1 cellular context compared by ENCODE assay signal in the genomic region with DNA sequence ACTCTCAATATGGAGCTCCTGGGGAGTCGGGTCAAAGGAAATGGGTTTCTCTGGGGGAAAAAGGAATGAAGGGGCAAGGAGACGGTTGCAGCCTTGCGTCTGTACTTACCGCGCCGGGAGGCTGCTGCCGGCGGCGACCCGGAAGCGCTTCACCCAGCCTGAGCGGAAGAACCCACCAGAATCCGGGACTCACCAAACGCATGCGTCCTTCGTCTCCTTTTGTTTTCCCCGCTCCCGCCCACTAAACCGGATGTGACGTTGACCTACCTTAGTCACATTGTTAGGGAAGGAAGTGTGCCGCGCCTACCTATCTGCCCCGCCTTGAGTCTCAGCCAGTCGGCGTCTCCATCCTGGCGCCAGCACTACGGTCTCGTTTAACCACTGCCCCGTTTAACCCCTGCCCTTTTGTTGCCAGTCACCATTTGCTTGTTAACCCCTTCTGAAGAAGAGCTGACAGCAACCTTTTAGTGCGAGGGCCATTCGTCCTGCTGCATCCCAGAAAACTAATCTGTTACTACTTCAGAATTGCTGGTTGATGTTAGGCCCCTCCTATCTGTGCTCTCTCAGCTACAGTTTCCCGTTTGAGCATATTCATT.
TF ChIP-seq lines count a peak whose summit lies in the region.

A gene (minus strand): TSS at position 155 of the 596 bp plus-strand sequence. CDS start 1,419 bp downstream, outside the sequence.

TF ChIP-seq in K562, 482 proteins besides CTCF, POLR2A, EP300 and RAD21 (continued from another document and continues in another):
- no peak for TF ChIP-seq ZNF699 (CRISPR knock-in tag; IDR thresholded peaks at IDR 0.05; ENCODE audit: insufficient replicate concordance)
- no peak for TF ChIP-seq SLC30A9 (CRISPR knock-in tag; IDR thresholded peaks at IDR 0.05)
- no peak for TF ChIP-seq GTF2A2 (tag; IDR thresholded peaks at IDR 0.05)
- 0 out of 2 replicates have a peak, but pooled peaks have one; percentile 36 for TF ChIP-seq ZNF41 (CRISPR knock-in tag; conservative IDR thresholded peaks at IDR 0.05)
- TF ChIP-seq, protein P1, sequence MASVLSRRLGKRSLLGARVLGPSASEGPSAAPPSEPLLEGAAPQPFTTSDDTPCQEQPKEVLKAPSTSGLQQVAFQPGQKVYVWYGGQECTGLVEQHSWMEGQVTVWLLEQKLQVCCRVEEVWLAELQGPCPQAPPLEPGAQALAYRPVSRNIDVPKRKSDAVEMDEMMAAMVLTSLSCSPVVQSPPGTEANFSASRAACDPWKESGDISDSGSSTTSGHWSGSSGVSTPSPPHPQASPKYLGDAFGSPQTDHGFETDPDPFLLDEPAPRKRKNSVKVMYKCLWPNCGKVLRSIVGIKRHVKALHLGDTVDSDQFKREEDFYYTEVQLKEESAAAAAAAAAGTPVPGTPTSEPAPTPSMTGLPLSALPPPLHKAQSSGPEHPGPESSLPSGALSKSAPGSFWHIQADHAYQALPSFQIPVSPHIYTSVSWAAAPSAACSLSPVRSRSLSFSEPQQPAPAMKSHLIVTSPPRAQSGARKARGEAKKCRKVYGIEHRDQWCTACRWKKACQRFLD (CRISPR knock-in tag; IDR thresholded peaks at IDR 0.05) = no peak; the same call in 1 of the 2 replicates
- TF ChIP-seq YY1 (IDR thresholded peaks at IDR 0.05; ENCODE audit: borderline replicate concordance in 1 of 3, control insufficient read depth in 1 of 3, extremely low read depth in 1 of 3, insufficient read depth in 3 of 3, insufficient read length in 1 of 3, insufficient replicate concordance in 2 of 3, low read depth in 1 of 3, low read length in 2 of 3) = peak in 1 of 3 experiments; percentile 75
- peak; percentile 75 for TF ChIP-seq TBP (optimal IDR thresholded peaks at IDR 0.05; ENCODE audit: low read depth, low read length)
- peak; percentile 67; the same call in 1 of the 2 replicates for TF ChIP-seq SREBF1 (IDR thresholded peaks at IDR 0.05; ENCODE audit: borderline replicate concordance, low read depth, low read length)
- TF ChIP-seq CSDE1 (IDR thresholded peaks at IDR 0.05) = 0 out of 4 replicates have a peak, but pooled peaks of 1 of the 2 experiments have one; percentile 30
- TF ChIP-seq, protein P2, sequence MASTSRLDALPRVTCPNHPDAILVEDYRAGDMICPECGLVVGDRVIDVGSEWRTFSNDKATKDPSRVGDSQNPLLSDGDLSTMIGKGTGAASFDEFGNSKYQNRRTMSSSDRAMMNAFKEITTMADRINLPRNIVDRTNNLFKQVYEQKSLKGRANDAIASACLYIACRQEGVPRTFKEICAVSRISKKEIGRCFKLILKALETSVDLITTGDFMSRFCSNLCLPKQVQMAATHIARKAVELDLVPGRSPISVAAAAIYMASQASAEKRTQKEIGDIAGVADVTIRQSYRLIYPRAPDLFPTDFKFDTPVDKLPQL (IDR thresholded peaks at IDR 0.05; ENCODE audit: extremely low read depth, insufficient read length) = no peak
- TF ChIP-seq NCOA1 (IDR thresholded peaks at IDR 0.05; ENCODE audit: low read depth) = 0 out of 2 replicates have a peak, but pooled peaks have one; percentile 12
- TF ChIP-seq HDAC1 (IDR thresholded peaks at IDR 0.05) = peak in 1 of 2 experiments; percentile 64; a peak in 1 of 4 replicates
- 0 out of 2 replicates have a peak, but pooled peaks have one; percentile 25 for TF ChIP-seq TCF7 (IDR thresholded peaks at IDR 0.05; ENCODE audit: borderline replicate concordance)
- peak; percentile 88 for TF ChIP-seq ELF1 (tag; IDR thresholded peaks at IDR 0.05)
- 0 out of 2 replicates have a peak, but pooled peaks have one; percentile 32 for TF ChIP-seq ARID1B (IDR thresholded peaks at IDR 0.05)
- peak; percentile 85 for TF ChIP-seq RB1 (IDR thresholded peaks at IDR 0.05; ENCODE audit: low read depth)
- no peak for TF ChIP-seq ZNF696 (CRISPR knock-in tag; conservative IDR thresholded peaks at IDR 0.05)
- TF ChIP-seq ZNF764 (CRISPR knock-in tag; IDR thresholded peaks at IDR 0.05; ENCODE audit: low read depth) = no peak
- no peak for TF ChIP-seq ETS2 (tag; IDR thresholded peaks at IDR 0.05; ENCODE audit: borderline replicate concordance, poor library complexity, severe bottlenecking)
- TF ChIP-seq ZNF583 (CRISPR knock-in tag; IDR thresholded peaks at IDR 0.05) = 0 out of 2 replicates have a peak, but pooled peaks have one; percentile 12
- peak; percentile 97 for TF ChIP-seq SUPT5H (IDR thresholded peaks at IDR 0.05)
- peak; percentile 91 for TF ChIP-seq SOX6 (IDR thresholded peaks at IDR 0.05)
- no peak for TF ChIP-seq MCM2 (IDR thresholded peaks at IDR 0.05; ENCODE audit: low read depth)
- TF ChIP-seq, protein P3, sequence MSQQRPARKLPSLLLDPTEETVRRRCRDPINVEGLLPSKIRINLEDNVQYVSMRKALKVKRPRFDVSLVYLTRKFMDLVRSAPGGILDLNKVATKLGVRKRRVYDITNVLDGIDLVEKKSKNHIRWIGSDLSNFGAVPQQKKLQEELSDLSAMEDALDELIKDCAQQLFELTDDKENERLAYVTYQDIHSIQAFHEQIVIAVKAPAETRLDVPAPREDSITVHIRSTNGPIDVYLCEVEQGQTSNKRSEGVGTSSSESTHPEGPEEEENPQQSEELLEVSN (IDR thresholded peaks at IDR 0.05; ENCODE audit: borderline replicate concordance in 1 of 2, extremely low read depth in 1 of 2, insufficient read depth in 1 of 2, insufficient read length in 1 of 2, low read depth in 1 of 2, low read length in 1 of 2, poor library complexity in 1 of 2, severe bottlenecking in 1 of 2) = peak; percentile 82
- peak; percentile 98 for TF ChIP-seq POLR2B (IDR thresholded peaks at IDR 0.05; ENCODE audit: low read depth, partially characterized antibody)
- no peak for TF ChIP-seq HMGN3 (IDR thresholded peaks at IDR 0.05; ENCODE audit: borderline replicate concordance, extremely low read depth, insufficient read length, low read depth, low read length)
- TF ChIP-seq, protein P4, sequence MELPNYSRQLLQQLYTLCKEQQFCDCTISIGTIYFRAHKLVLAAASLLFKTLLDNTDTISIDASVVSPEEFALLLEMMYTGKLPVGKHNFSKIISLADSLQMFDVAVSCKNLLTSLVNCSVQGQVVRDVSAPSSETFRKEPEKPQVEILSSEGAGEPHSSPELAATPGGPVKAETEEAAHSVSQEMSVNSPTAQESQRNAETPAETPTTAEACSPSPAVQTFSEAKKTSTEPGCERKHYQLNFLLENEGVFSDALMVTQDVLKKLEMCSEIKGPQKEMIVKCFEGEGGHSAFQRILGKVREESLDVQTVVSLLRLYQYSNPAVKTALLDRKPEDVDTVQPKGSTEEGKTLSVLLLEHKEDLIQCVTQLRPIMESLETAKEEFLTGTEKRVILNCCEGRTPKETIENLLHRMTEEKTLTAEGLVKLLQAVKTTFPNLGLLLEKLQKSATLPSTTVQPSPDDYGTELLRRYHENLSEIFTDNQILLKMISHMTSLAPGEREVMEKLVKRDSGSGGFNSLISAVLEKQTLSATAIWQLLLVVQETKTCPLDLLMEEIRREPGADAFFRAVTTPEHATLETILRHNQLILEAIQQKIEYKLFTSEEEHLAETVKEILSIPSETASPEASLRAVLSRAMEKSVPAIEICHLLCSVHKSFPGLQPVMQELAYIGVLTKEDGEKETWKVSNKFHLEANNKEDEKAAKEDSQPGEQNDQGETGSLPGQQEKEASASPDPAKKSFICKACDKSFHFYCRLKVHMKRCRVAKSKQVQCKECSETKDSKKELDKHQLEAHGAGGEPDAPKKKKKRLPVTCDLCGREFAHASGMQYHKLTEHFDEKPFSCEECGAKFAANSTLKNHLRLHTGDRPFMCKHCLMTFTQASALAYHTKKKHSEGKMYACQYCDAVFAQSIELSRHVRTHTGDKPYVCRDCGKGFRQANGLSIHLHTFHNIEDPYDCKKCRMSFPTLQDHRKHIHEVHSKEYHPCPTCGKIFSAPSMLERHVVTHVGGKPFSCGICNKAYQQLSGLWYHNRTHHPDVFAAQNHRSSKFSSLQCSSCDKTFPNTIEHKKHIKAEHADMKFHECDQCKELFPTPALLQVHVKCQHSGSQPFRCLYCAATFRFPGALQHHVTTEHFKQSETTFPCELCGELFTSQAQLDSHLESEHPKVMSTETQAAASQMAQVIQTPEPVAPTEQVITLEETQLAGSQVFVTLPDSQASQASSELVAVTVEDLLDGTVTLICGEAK (IDR thresholded peaks at IDR 0.05) = peak; percentile 99
- TF ChIP-seq, protein P4 (CRISPR knock-in tag; IDR thresholded peaks at IDR 0.05) = no peak
- peak; percentile 49; the same call in 1 of the 2 replicates for TF ChIP-seq RFX7 (CRISPR knock-in tag; IDR thresholded peaks at IDR 0.05)
- TF ChIP-seq RCOR1 (IDR thresholded peaks at IDR 0.05; ENCODE audit: borderline replicate concordance in 1 of 2, low read depth in 2 of 2, low read length in 2 of 2) = 0 out of 4 replicates have a peak, but pooled peaks of 1 of the 2 experiments have one; percentile 32
- no peak for TF ChIP-seq ZNF668 (CRISPR knock-in tag; IDR thresholded peaks at IDR 0.05)
- TF ChIP-seq SPI1 (IDR thresholded peaks at IDR 0.05; ENCODE audit: borderline replicate concordance, low read depth, low read length) = peak; percentile 88
- TF ChIP-seq POLR2G (IDR thresholded peaks at IDR 0.05; ENCODE audit: low read depth, low read length) = peak; percentile 86
- 0 out of 2 replicates have a peak, but pooled peaks have one; percentile 47 for TF ChIP-seq SMARCE1 (IDR thresholded peaks at IDR 0.05)
- peak; percentile 2 for TF ChIP-seq MEIS2 (IDR thresholded peaks at IDR 0.05; ENCODE audit: partially characterized antibody)
- no peak for TF ChIP-seq MAFF (IDR thresholded peaks at IDR 0.05; ENCODE audit: low read length)
- TF ChIP-seq SMARCA4 (IDR thresholded peaks at IDR 0.05) = peak; percentile 68
- TF ChIP-seq, protein P5, sequence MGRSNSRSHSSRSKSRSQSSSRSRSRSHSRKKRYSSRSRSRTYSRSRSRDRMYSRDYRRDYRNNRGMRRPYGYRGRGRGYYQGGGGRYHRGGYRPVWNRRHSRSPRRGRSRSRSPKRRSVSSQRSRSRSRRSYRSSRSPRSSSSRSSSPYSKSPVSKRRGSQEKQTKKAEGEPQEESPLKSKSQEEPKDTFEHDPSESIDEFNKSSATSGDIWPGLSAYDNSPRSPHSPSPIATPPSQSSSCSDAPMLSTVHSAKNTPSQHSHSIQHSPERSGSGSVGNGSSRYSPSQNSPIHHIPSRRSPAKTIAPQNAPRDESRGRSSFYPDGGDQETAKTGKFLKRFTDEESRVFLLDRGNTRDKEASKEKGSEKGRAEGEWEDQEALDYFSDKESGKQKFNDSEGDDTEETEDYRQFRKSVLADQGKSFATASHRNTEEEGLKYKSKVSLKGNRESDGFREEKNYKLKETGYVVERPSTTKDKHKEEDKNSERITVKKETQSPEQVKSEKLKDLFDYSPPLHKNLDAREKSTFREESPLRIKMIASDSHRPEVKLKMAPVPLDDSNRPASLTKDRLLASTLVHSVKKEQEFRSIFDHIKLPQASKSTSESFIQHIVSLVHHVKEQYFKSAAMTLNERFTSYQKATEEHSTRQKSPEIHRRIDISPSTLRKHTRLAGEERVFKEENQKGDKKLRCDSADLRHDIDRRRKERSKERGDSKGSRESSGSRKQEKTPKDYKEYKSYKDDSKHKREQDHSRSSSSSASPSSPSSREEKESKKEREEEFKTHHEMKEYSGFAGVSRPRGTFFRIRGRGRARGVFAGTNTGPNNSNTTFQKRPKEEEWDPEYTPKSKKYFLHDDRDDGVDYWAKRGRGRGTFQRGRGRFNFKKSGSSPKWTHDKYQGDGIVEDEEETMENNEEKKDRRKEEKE (IDR thresholded peaks at IDR 0.05; ENCODE audit: borderline replicate concordance in 1 of 2, control insufficient read depth in 1 of 2, low read depth in 2 of 2, low read length in 1 of 2) = no peak
- TF ChIP-seq BACH1 (tag; IDR thresholded peaks at IDR 0.05) = peak; percentile 73; the same call in 1 of the 2 replicates
- peak; percentile 62; the same call in 1 of the 2 replicates for TF ChIP-seq C11orf30 (IDR thresholded peaks at IDR 0.05; ENCODE audit: low read depth)
- peak; percentile 68 for TF ChIP-seq ETV1 (tag; conservative IDR thresholded peaks at IDR 0.05; ENCODE audit: low read depth)
- TF ChIP-seq, protein P6, sequence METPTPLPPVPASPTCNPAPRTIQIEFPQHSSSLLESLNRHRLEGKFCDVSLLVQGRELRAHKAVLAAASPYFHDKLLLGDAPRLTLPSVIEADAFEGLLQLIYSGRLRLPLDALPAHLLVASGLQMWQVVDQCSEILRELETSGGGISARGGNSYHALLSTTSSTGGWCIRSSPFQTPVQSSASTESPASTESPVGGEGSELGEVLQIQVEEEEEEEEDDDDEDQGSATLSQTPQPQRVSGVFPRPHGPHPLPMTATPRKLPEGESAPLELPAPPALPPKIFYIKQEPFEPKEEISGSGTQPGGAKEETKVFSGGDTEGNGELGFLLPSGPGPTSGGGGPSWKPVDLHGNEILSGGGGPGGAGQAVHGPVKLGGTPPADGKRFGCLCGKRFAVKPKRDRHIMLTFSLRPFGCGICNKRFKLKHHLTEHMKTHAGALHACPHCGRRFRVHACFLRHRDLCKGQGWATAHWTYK (CRISPR knock-in tag; IDR thresholded peaks at IDR 0.05) = peak; percentile 77
- TF ChIP-seq SP1 (CRISPR knock-in tag; IDR thresholded peaks at IDR 0.05) = peak; percentile 80; the same call in 1 of the 2 replicates
